1 cellular context compared by ENCODE assay signal in genomic region chr2:218360453-218360852, GRCh38.
TF ChIP-seq lines count a peak whose summit lies in the region.

No MANE protein-coding gene starts in this region.

TF ChIP-seq in GM23338, 12 proteins besides CTCF, POLR2A, EP300 and RAD21 (continued from another document):
- no peak for TF ChIP-seq ZNF462 (CRISPR knock-in tag; IDR thresholded peaks at IDR 0.05)
- no peak for TF ChIP-seq STAT1 (IDR thresholded peaks at IDR 0.05; ENCODE audit: unreplicated experiment)
- no peak for TF ChIP-seq ZNF331 (CRISPR knock-in tag; IDR thresholded peaks at IDR 0.05; ENCODE audit: low read depth)
- TF ChIP-seq JUNB (IDR thresholded peaks at IDR 0.05; ENCODE audit: unreplicated experiment): no peak
- TF ChIP-seq ETS1 (IDR thresholded peaks at IDR 0.05): no peak
- no peak for TF ChIP-seq EZH2phosphoT487 (IDR thresholded peaks at IDR 0.05; ENCODE audit: unreplicated experiment)
- no peak for TF ChIP-seq ZNF114 (CRISPR knock-in tag; IDR thresholded peaks at IDR 0.05)
- no peak for TF ChIP-seq NANOG (IDR thresholded peaks at IDR 0.05; ENCODE audit: borderline replicate concordance)
